Comparison of ENCODE assay signal across 31 cellular contexts in genomic region chrX:118171354-118171753, GRCh38.
"Had no signal": no experiment of that assay in that cellular context is flagged by ENCODE, and none has a peak within 500 bp of the region (broad histone marks: within the 10 kb centered on the region; RNA-seq: fewer than 3 reads in every experiment).

No MANE protein-coding gene starts in this region.

- H3K4me3 ChIP-seq: heart right ventricle, left ventricle myocardium inferior, lung, pancreas, prostate gland, skin epidermis, spleen, suprapubic skin, thoracic aorta, tibial artery, upper lobe of right lung had no signal

- H3K9me3 ChIP-seq: heart right ventricle, left ventricle myocardium inferior, pancreas, prostate gland, spleen, suprapubic skin, thoracic aorta, tibial artery, upper lobe of right lung had no signal

- H3K27ac ChIP-seq: heart right ventricle, left ventricle myocardium inferior, pancreas, prostate gland, skin epidermis, spleen, suprapubic skin, thoracic aorta, tibial artery, upper lobe of right lung had no signal

- H3K4me3 Mint-ChIP-seq: mesothelial cell of epicardium; naive B cell; natural killer cell; nephron progenitor cell; stimulated activated effector memory CD8-positive, alpha-beta T cell treated with anti-CD3 and anti-CD28 coated beads, Interleukin-12 subunit alpha, Interleukin-12 subunit beta, amount 100 ng/mL, for 72 hours; stimulated activated naive CD8-positive, alpha-beta T cell treated with anti-CD3 and anti-CD28 coated beads, Interleukin-15, Interleukin-2, amounts not matched to agents 100 ng/mL and 50 ng/mL, for 24 hours had no signal

- DNase-seq: heart right ventricle; hippocampal formation; kidney glomerular epithelial cell; left cardiac atrium; left ventricle myocardium inferior; mesendoderm; naive B cell; natural killer cell; nephron progenitor cell; nucleus accumbens; pancreas; posterior cingulate gyrus; retina; right cardiac atrium; spleen; stimulated activated CD4-positive, alpha-beta T cell treated with anti-CD3 and anti-CD28 coated beads, Interleukin-4, amount 100 ng/mL, for 24 hours; stimulated activated naive CD4-positive, alpha-beta T cell; tibial artery; trophoblast cell; upper lobe of right lung had no signal

- H3K4me1 Mint-ChIP-seq: mesothelial cell of epicardium; naive B cell; natural killer cell; nephron progenitor cell; stimulated activated effector memory CD8-positive, alpha-beta T cell treated with anti-CD3 and anti-CD28 coated beads, Interleukin-12 subunit alpha, Interleukin-12 subunit beta, amount 100 ng/mL, for 72 hours had no signal

- ATAC-seq: heart right ventricle; left cardiac atrium; natural killer cell; right cardiac atrium; sciatic nerve; stimulated activated effector memory CD8-positive, alpha-beta T cell treated with anti-CD3 and anti-CD28 coated beads, Interleukin-12 subunit alpha, Interleukin-12 subunit beta, amount 100 ng/mL, for 72 hours; upper lobe of right lung had no signal

- H3K27me3 Mint-ChIP-seq: naive B cell; stimulated activated naive CD8-positive, alpha-beta T cell treated with anti-CD3 and anti-CD28 coated beads, Interleukin-15, Interleukin-2, amounts not matched to agents 100 ng/mL and 50 ng/mL, for 24 hours had no signal

- H3K36me3 Mint-ChIP-seq: mesothelial cell of epicardium; naive B cell; natural killer cell; stimulated activated effector memory CD8-positive, alpha-beta T cell treated with anti-CD3 and anti-CD28 coated beads, Interleukin-12 subunit alpha, Interleukin-12 subunit beta, amount 100 ng/mL, for 72 hours had no signal

- H3K27ac Mint-ChIP-seq: mesothelial cell of epicardium; natural killer cell; nephron progenitor cell; stimulated activated effector memory CD8-positive, alpha-beta T cell treated with anti-CD3 and anti-CD28 coated beads, Interleukin-12 subunit alpha, Interleukin-12 subunit beta, amount 100 ng/mL, for 72 hours; stimulated activated naive CD8-positive, alpha-beta T cell treated with anti-CD3 and anti-CD28 coated beads, Interleukin-15, Interleukin-2, amounts not matched to agents 100 ng/mL and 50 ng/mL, for 24 hours had no signal

- FAIRE-seq: keratinocyte, pancreas, urothelium cell line had no signal

- H3K9me3 Mint-ChIP-seq: natural killer cell; stimulated activated effector memory CD8-positive, alpha-beta T cell treated with anti-CD3 and anti-CD28 coated beads, Interleukin-12 subunit alpha, Interleukin-12 subunit beta, amount 100 ng/mL, for 72 hours; stimulated activated naive CD8-positive, alpha-beta T cell treated with anti-CD3 and anti-CD28 coated beads, Interleukin-15, Interleukin-2, amounts not matched to agents 100 ng/mL and 50 ng/mL, for 24 hours had no signal

- H3K4me1 ChIP-seq: heart right ventricle, left ventricle myocardium inferior, prostate gland, spleen, suprapubic skin, tibial artery, upper lobe of right lung had no signal

- H3K36me3 ChIP-seq: heart right ventricle, left ventricle myocardium inferior, pancreas, prostate gland, spleen, suprapubic skin, thoracic aorta, tibial artery, upper lobe of right lung had no signal

- H3K27me3 ChIP-seq: pancreas, spleen, suprapubic skin, tibial artery, upper lobe of right lung had no signal
